8 cellular contexts compared by ENCODE assay signal in genomic region chr2:170423919-170424318, GRCh38.
"Had no signal": no experiment of that assay in that cellular context is flagged by ENCODE, and none has a peak within 500 bp of the region (broad histone marks: within the 10 kb centered on the region; RNA-seq: fewer than 3 reads in every experiment).

No MANE protein-coding gene starts in this region.

- H3K36me3 Mint-ChIP-seq: IgD-negative memory B cell had no signal

- FAIRE-seq: H1, H54, HTR-8/SVneo had no signal

- H3K4me1 Mint-ChIP-seq: GM23338, H9 had no signal

- DNase-seq: H9, HCEC 1CT, KBM-7 had no signal

- H3K4me2 ChIP-seq: GM23338 had no signal

- H3K9me3 Mint-ChIP-seq: GM23338, H9, IgD-negative memory B cell had no signal

- H3K4me3 Mint-ChIP-seq: GM23338, H9, IgD-negative memory B cell had no signal

- H3K27ac Mint-ChIP-seq: GM23338, H9, IgD-negative memory B cell had no signal

- H2AFZ ChIP-seq: GM23338 had no signal

- H3K4me3 ChIP-seq: GM23338 had no signal

- ATAC-seq: GM23338 had no signal
